27 cellular contexts compared by ENCODE assay signal in the genomic region with DNA sequence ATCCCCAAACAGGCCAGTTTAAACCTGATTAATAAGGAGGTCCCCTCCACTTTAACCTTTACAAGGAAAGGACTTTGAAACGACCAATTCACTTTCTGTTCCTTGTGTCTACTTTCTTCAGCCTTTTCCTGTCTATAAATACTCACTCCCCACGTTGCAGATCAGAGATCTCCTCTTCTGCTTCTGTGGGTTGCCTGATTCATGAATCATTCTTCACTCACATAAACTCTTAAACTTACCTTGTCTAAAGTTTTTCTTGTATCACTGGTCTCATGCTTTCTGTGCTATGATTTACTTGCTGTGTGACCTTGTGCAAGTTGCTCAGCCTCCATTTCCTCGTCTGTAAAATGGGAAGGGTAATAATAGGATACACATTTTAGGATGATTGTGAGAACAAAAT.
"Had no signal": no experiment of that assay in that cellular context is flagged by ENCODE, and none has a peak within 500 bp of the region (broad histone marks: within the 10 kb centered on the region; RNA-seq: fewer than 3 reads in every experiment).

No MANE protein-coding gene starts in this region.

- H3K27me3 ChIP-seq: left lung, right atrium auricular region, uterus had no signal

- ATAC-seq: activated CD8-positive, alpha-beta T cell treated with anti-CD3 and anti-CD28 coated beads for 36 hours; activated T-cell treated with anti-CD3 and anti-CD28 coated beads, Interleukin-2, amount 50 U/mL, for 4 hours; activated T-helper 17 cell treated with anti-CD3 and anti-CD28 coated beads, Interleukin-2, amount 50 U/mL, for 72 hours; left lung; lower lobe of right lung; naive thymus-derived CD8-positive, alpha-beta T cell; stimulated activated memory B cell treated with anti-CD40 and anti-IgM and Interleukin-4, amounts not matched to agents 10 μg/mL and 1 μg/mL and 100 μg/mL, for 72 hours; stimulated activated naive CD8-positive, alpha-beta T cell treated with anti-CD3 and anti-CD28 coated beads, Interleukin-15, amount 100 ng/mL, for 72 hours; T-helper 17 cell; WTC11 had no signal

- H3K4me1 ChIP-seq: left lung, lower lobe of right lung, uterus had no signal

- DNase-seq: activated CD4-positive, alpha-beta T cell treated with anti-CD3 and anti-CD28 coated beads for 1 hour; activated CD4-positive, alpha-beta T cell treated with anti-CD3 and anti-CD28 coated beads, Interleukin-2, amount 10 ng/mL, durations not matched to agents 7 days and 5 days; activated CD8-positive, alpha-beta T cell treated with anti-CD3 and anti-CD28 coated beads for 36 hours; activated gamma-delta T cell treated with Interleukin-2 at 50 U/mL for 16 hours; activated naive CD4-positive, alpha-beta T cell treated with anti-CD3 and anti-CD28 coated beads, Interleukin-2, amount 50 U/mL, for 16 hours; activated T-cell treated with anti-CD3 and anti-CD28 coated beads, Interleukin-2, amount 50 U/mL, for 4 hours; amniotic stem cell; kidney glomerular epithelial cell; left lung; lower lobe of right lung; mesenchymal stem cell; naive thymus-derived CD8-positive, alpha-beta T cell; occipital lobe; stimulated activated CD4-positive, alpha-beta T cell treated with anti-CD3 and anti-CD28 coated beads, Interleukin-1b, Interleukin-23, amount 100 ng/mL, for 48 hours; stimulated activated CD4-positive, alpha-beta T cell treated with anti-CD3 and anti-CD28 coated beads, Interleukin-4, amount 100 ng/mL, for 4 hours; stimulated activated CD8-positive, alpha-beta memory T cell treated with anti-CD3 and anti-CD28 coated beads, Interleukin-4, amount 100 ng/mL, for 48 hours; stimulated activated naive CD8-positive, alpha-beta T cell treated with anti-CD3 and anti-CD28 coated beads, Interleukin-15, amount 100 ng/mL, for 72 hours; substantia nigra; T-helper 17 cell; T1000; uterus had no signal

- H3K4me3 ChIP-seq: coronary artery, left lung, lower lobe of right lung, right atrium auricular region, smooth muscle cell, uterus had no signal

- H3K36me3 ChIP-seq: left lung, lower lobe of right lung, right atrium auricular region, uterus had no signal

- H3K27ac ChIP-seq: left lung, right atrium auricular region had no signal

- H3K9me3 ChIP-seq: left lung, lower lobe of right lung, right atrium auricular region, uterus had no signal
